Comparison of ENCODE assay signal across 16 cellular contexts in genomic region chr11:9530020-9530628, GRCh38. TPM values are rescaled to one million over a fixed set of nuclear protein-coding genes. Genes with fewer than 3 reads are reported as not detected.
A peak's percentile ranks its signal among the peaks of the same experiment; 100 is the strongest.
DNase-seq lines count a peak whose midpoint lies in the region; ATAC-seq and TF ChIP-seq lines count a peak whose summit lies in the region.
"Had no signal": no experiment of that assay in that cellular context is flagged by ENCODE, and none has a peak within 500 bp of the region (broad histone marks: within the 10 kb centered on the region; RNA-seq: fewer than 3 reads in every experiment).

No MANE protein-coding gene starts in this region.

- no peaks in the 10 kb centered on the region for H3K27me3 Mint-ChIP-seq in CD8-positive, alpha-beta memory T cell
- H3K27me3 Mint-ChIP-seq in progenitor cell of endocrine pancreas, result no peaks in the 10 kb centered on the region
- H3K27me3 Mint-ChIP-seq: B cell had no signal

- DNase-seq in CD8-positive, alpha-beta memory T cell, result no peak
- no peak for DNase-seq in RWPE1 (ENCODE audit: low spot score)
- no peak for DNase-seq in esophagus squamous epithelium (lab: John Stamatoyannopoulos, UW)
- no peak for DNase-seq in progenitor cell of endocrine pancreas (ENCODE audit: low spot score, unreplicated experiment)
- no peak for DNase-seq in NK-92 (lab: John Stamatoyannopoulos, UW; ENCODE audit: unreplicated experiment)
- DNase-seq in stimulated activated CD4-positive, alpha-beta T cell treated with anti-CD3 and anti-CD28 coated beads, Interleukin-4, amount 100 ng/mL, for 24 hours, result no peak
- no peak for DNase-seq in posterior vena cava (ENCODE audit: low spot score)
- DNase-seq: activated CD4-positive, alpha-beta T cell treated with anti-CD3 and anti-CD28 coated beads for 48 hours; activated T-cell treated with anti-CD3 and anti-CD28 coated beads, Interleukin-2, amount 50 U/mL, for 72 hours; effector memory CD4-positive, alpha-beta T cell; head of caudate nucleus; NCI-H2171; stimulated activated CD8-positive, alpha-beta memory T cell treated with anti-CD3 and anti-CD28 coated beads, Interleukin-4, amount 100 ng/mL, for 48 hours had no signal

- H3K4me1 ChIP-seq in CD8-positive, alpha-beta memory T cell (ENCODE audit: insufficient read depth, low read length), result no peaks in the 10 kb centered on the region
- H3K4me1 ChIP-seq in esophagus squamous epithelium, result peaks cover 29 to 85% (median 37%) of the 10 kb centered on the region in 3 donors

- H3K4me1 Mint-ChIP-seq in CD8-positive, alpha-beta memory T cell, result no peaks in the 10 kb centered on the region
- peaks cover 57% of the 10 kb centered on the region for H3K4me1 Mint-ChIP-seq in progenitor cell of endocrine pancreas (ENCODE audit: low read depth)

- intact Hi-C loops in esophagus squamous epithelium (cut with DNase I), result no loop called here
- intact Hi-C loops in posterior vena cava (cut with DNase I), result loop anchor here in 1 of 2 donors (5.0 kb wide), 1 partner anchor 37 kb away; no protein-coding TSS in a partner anchor

- POLR2A ChIA-PET in CD8-positive, alpha-beta memory T cell (lab: Charles Lee), result no interaction called here
- POLR2A ChIA-PET in RWPE1 (lab: Yijun Ruan, JAX; ENCODE audit: low non-redundant PET), result no interaction called here

- TF ChIP-seq CTCF in RWPE1 (conservative IDR thresholded peaks at IDR 0.05; ENCODE audit: low read depth) (no peak), esophagus squamous epithelium (IDR thresholded peaks at IDR 0.05) (no peak), progenitor cell of endocrine pancreas (IDR thresholded peaks at IDR 0.05; ENCODE audit: unreplicated experiment) (no peak)

- H3K36me3 Mint-ChIP-seq in CD8-positive, alpha-beta memory T cell, result peaks cover 0 to 28% (median 11%) of the 10 kb centered on the region in 3 donors
- peaks cover 10% of the 10 kb centered on the region for H3K36me3 Mint-ChIP-seq in progenitor cell of endocrine pancreas (ENCODE audit: insufficient read depth)

- H3K36me3 ChIP-seq in CD8-positive, alpha-beta memory T cell (ENCODE audit: insufficient read depth, low read length), result peaks cover 13% of the 10 kb centered on the region
- peaks cover 0 to 12% (median 0%) of the 10 kb centered on the region in 3 donors for H3K36me3 ChIP-seq in esophagus squamous epithelium

- H3K9me3 ChIP-seq in CD8-positive, alpha-beta memory T cell (ENCODE audit: low read length), result no peaks in the 10 kb centered on the region
- no peaks in the 10 kb centered on the region for H3K9me3 ChIP-seq in esophagus squamous epithelium

- peak overlapping the region; percentile 14 for H3K27ac ChIP-seq in CD8-positive, alpha-beta memory T cell (ENCODE audit: low read depth, low read length)
- H3K27ac ChIP-seq in RWPE1, result peak overlapping the region; percentile 63
- peak overlapping the region; percentile 41 to 88 (median 66) for H3K27ac ChIP-seq in esophagus squamous epithelium

- no peaks in the 10 kb centered on the region for H3K27me3 ChIP-seq in CD8-positive, alpha-beta memory T cell (ENCODE audit: insufficient read depth, low read length, poor library complexity, severe bottlenecking)
- no peaks in the 10 kb centered on the region for H3K27me3 ChIP-seq in esophagus squamous epithelium

- 45 to 59% methylated on average over 9 of the region's 9 CpGs for WGBS in esophagus squamous epithelium, 2 donors

- TF ChIP-seq POLR2A in esophagus squamous epithelium (IDR thresholded peaks at IDR 0.05), result peak in 1 of 4 donors; percentile 35

- no peaks in the 10 kb centered on the region for H3K9me3 Mint-ChIP-seq in CD8-positive, alpha-beta memory T cell
- H3K9me3 Mint-ChIP-seq in progenitor cell of endocrine pancreas (ENCODE audit: low read depth), result no peaks in the 10 kb centered on the region
- H3K9me3 Mint-ChIP-seq: activated T-cell treated with anti-CD3 and anti-CD28 coated beads, Interleukin-2, amount 50 U/mL, for 72 hours; neural crest cell had no signal

- H3K27ac Mint-ChIP-seq in CD8-positive, alpha-beta memory T cell, result peak overlapping the region in 1 of 8 donors; percentile 48
- peak overlapping the region; percentile 97 for H3K27ac Mint-ChIP-seq in progenitor cell of endocrine pancreas
- H3K27ac Mint-ChIP-seq: activated T-cell treated with anti-CD3 and anti-CD28 coated beads, Interleukin-2, amount 50 U/mL, for 72 hours; B cell had no signal

- CTCF ChIA-PET in CD8-positive, alpha-beta memory T cell (lab: Charles Lee), result interaction anchor here (1.2 to 2.8 kb wide), 3 partner anchors 8 to 218 kb away, joined by 3 to 16 read pairs (median 3); no protein-coding TSS in a partner anchor
- CTCF ChIA-PET in RWPE1 (lab: Yijun Ruan, JAX), result interaction anchor here (0.6 kb wide), 4 partner anchors 32 to 228 kb away, joined by 3 to 4 read pairs (median 4); no protein-coding TSS in a partner anchor

- no peak for ATAC-seq in HG02884 (IDR thresholded peaks at IDR 0.05; ENCODE audit: unreplicated experiment)
- ATAC-seq: activated T-cell treated with anti-CD3 and anti-CD28 coated beads, Interleukin-2, amount 50 U/mL, for 72 hours had no signal

- no peak overlapping the region for H3K4me3 ChIP-seq in CD8-positive, alpha-beta memory T cell (ENCODE audit: low read length)
- H3K4me3 ChIP-seq in esophagus squamous epithelium, result no peak overlapping the region

- no peak overlapping the region for H3K4me3 Mint-ChIP-seq in CD8-positive, alpha-beta memory T cell
- H3K4me3 Mint-ChIP-seq in progenitor cell of endocrine pancreas (ENCODE audit: low read depth), result peak overlapping the region; percentile 44
- H3K4me3 Mint-ChIP-seq: activated T-cell treated with anti-CD3 and anti-CD28 coated beads, Interleukin-2, amount 50 U/mL, for 72 hours; B cell; neural crest cell had no signal

RNA-seq across cellular contexts. Expression of gene WEE1, which starts 43.3 kb away (rescaled TPM):
- 10 to 100 TPM; 46.9 to 49.8 TPM for total RNA-seq in CD8-positive, alpha-beta memory T cell
- polyA plus RNA-seq in CD8-positive, alpha-beta memory T cell, result 8.1 TPM
- total RNA-seq in esophagus squamous epithelium (10 to 100 TPM; 20.1 to 38.7 (median 36.5) TPM), progenitor cell of endocrine pancreas (154 and 179 TPM in 2 replicates), posterior vena cava (10 to 100 TPM; 16.7 to 24.0 TPM)

Comparison
In these comparisons a context has a peak if more than half of its experiments do, and no peak if none do; other contexts are left out.
1. H3K27ac ChIP-seq: peak in every context shown above with its lines; median percentile 66 in esophagus squamous epithelium; 63 in RWPE1; 14 in CD8-positive, alpha-beta memory T cell.